18 cellular contexts compared by ENCODE assay signal in the genomic region with DNA sequence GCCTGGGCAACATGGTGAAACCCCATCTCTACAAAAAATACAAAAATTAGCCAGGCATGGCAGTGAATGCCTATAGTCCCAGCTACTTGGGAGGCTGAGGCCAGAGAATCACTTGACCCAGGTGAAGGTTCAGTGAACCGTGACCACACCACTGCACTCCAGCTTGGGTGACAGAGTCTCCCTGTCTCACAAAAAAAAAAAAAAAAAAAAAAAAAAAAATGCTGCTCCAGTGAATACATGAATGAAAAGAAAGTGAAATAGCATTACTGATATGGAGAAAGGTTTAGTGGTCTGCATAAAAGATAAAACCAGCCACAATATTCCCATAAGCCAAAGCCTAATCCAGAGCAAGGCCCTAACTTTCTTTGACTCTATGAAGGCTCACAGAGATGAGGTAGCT. TPM values are rescaled to one million over a fixed set of nuclear protein-coding genes. Genes with fewer than 3 reads are reported as not detected.
A peak's percentile ranks its signal among the peaks of the same experiment; 100 is the strongest.
DNase-seq lines count a peak whose midpoint lies in the region; ATAC-seq and TF ChIP-seq lines count a peak whose summit lies in the region.
"Had no signal": no experiment of that assay in that cellular context is flagged by ENCODE, and none has a peak within 500 bp of the region (broad histone marks: within the 10 kb centered on the region; RNA-seq: fewer than 3 reads in every experiment).

No MANE protein-coding gene starts in this region.

- H3K9ac ChIP-seq in OCI-LY1 (ENCODE audit: low read length), result no peak overlapping the region

- H3K9me3 Mint-ChIP-seq in activated CD4-positive, alpha-beta T cell treated with anti-CD3 and anti-CD28 coated beads, Interleukin-2, amount 10 ng/mL, durations not matched to agents 24 days and 14 days, result no peaks in the 10 kb centered on the region
- H3K9me3 Mint-ChIP-seq: CD14-positive monocyte had no signal

- peaks cover 13% of the 10 kb centered on the region for H3F3A ChIP-seq in OCI-LY1 (ENCODE audit: insufficient read depth, low read length)

- no peak overlapping the region for H2AFZ ChIP-seq in OCI-LY1 (ENCODE audit: low read length)

- H3K9me3 ChIP-seq in OCI-LY1 (ENCODE audit: low read length) (no peaks in the 10 kb centered on the region), esophagus squamous epithelium (no peaks in the 10 kb centered on the region)
- H3K9me3 ChIP-seq: left lung had no signal

- TF ChIP-seq POLR2A in esophagus squamous epithelium (IDR thresholded peaks at IDR 0.05), result no peak

- peaks cover 17% of the 10 kb centered on the region for H3K36me3 Mint-ChIP-seq in activated CD4-positive, alpha-beta T cell treated with anti-CD3 and anti-CD28 coated beads, Interleukin-2, amount 10 ng/mL, durations not matched to agents 24 days and 14 days (ENCODE audit: low read depth)

- H3K27me3 ChIP-seq in OCI-LY1 (ENCODE audit: insufficient read depth, low read length) (no peaks in the 10 kb centered on the region), esophagus squamous epithelium (no peaks in the 10 kb centered on the region)
- H3K27me3 ChIP-seq: left lung had no signal

- H3K4me1 ChIP-seq in OCI-LY1 (ENCODE audit: insufficient read depth, low read length, severe bottlenecking) (peaks cover 70% of the 10 kb centered on the region), esophagus squamous epithelium (peaks cover 0 to 11% (median 0%) of the 10 kb centered on the region in 3 donors)
- H3K4me1 ChIP-seq: left lung had no signal

- H3K27me3 Mint-ChIP-seq in activated CD4-positive, alpha-beta T cell treated with anti-CD3 and anti-CD28 coated beads, Interleukin-2, amount 10 ng/mL, durations not matched to agents 24 days and 14 days, result no peaks in the 10 kb centered on the region
- H3K27me3 Mint-ChIP-seq: T-helper 17 cell had no signal

- no peaks in the 10 kb centered on the region for H3K79me2 ChIP-seq in OCI-LY1 (ENCODE audit: insufficient read depth, low read length)

- H3K27ac Mint-ChIP-seq in activated CD4-positive, alpha-beta T cell treated with anti-CD3 and anti-CD28 coated beads, Interleukin-2, amount 10 ng/mL, durations not matched to agents 24 days and 14 days, result peak overlapping the region; percentile 30
- H3K27ac Mint-ChIP-seq: CD14-positive monocyte had no signal

- ATAC-seq in GM21786 (IDR thresholded peaks at IDR 0.05; ENCODE audit: unreplicated experiment) (peak; percentile 57), HG02798 (IDR thresholded peaks at IDR 0.05; ENCODE audit: poor library complexity, unreplicated experiment) (no peak), left colon (no peak)
- ATAC-seq: left lung, T-helper 17 cell had no signal

- DNase-seq in activated CD4-positive, alpha-beta T cell treated with anti-CD3 and anti-CD28 coated beads, Interleukin-2, amount 10 ng/mL, durations not matched to agents 24 days and 14 days, result no peak
- no peak for DNase-seq in activated CD4-positive, alpha-beta T cell treated with anti-CD3 and anti-CD28 coated beads for 48 hours
- no peak for DNase-seq in left colon
- DNase-seq in NCI-H345 treated with DMSO at 0.1 percent for 48 hours (lab: John Stamatoyannopoulos, UW; ENCODE audit: unreplicated experiment), result no peak
- DNase-seq in esophagus squamous epithelium (lab: John Stamatoyannopoulos, UW), result no peak
- DNase-seq: activated effector memory CD4-positive, alpha-beta T cell treated with anti-CD3 and anti-CD28 coated beads, Interleukin-2, amount 50 U/mL, for 16 hours; caudate nucleus; DMS 273 treated with DMSO at 0.1 percent for 48 hours; erythroblast; left lung; midbrain; NCI-H526; stimulated activated CD4-positive, alpha-beta T cell treated with anti-CD3 and anti-CD28 coated beads, Interleukin-12 subunit alpha, Interleukin-12 subunit beta, amount 100 ng/mL, for 4 hours; T-helper 17 cell had no signal

- WGBS in esophagus squamous epithelium, 2 donors, result 71 to 91% methylated on average over 1 of the region's 1 CpG

- no peaks in the 10 kb centered on the region for H3K9me2 ChIP-seq in OCI-LY1 (ENCODE audit: low read depth, low read length)

- H3K4me3 ChIP-seq in OCI-LY1 (ENCODE audit: low read depth, low read length, poor library complexity, severe bottlenecking) (no peak overlapping the region), esophagus squamous epithelium (no peak overlapping the region)
- H3K4me3 ChIP-seq: left lung had no signal

- no peak for TF ChIP-seq CTCF in OCI-LY1 (IDR thresholded peaks at IDR 0.05; ENCODE audit: low read length)
- no peak for TF ChIP-seq CTCF in esophagus squamous epithelium (IDR thresholded peaks at IDR 0.05)

- H4K20me1 ChIP-seq in OCI-LY1 (ENCODE audit: insufficient read depth, low read length), result no peaks in the 10 kb centered on the region

- H3K36me3 ChIP-seq in OCI-LY1 (ENCODE audit: insufficient read depth, low read length) (no peaks in the 10 kb centered on the region), esophagus squamous epithelium (no peaks in the 10 kb centered on the region)
- H3K36me3 ChIP-seq: left lung had no signal

- intact Hi-C loops in activated CD4-positive, alpha-beta T cell treated with anti-CD3 and anti-CD28 coated beads, Interleukin-2, amount 10 ng/mL, durations not matched to agents 24 days and 14 days (cut with micrococcal nuclease), result no loop called here
- intact Hi-C loops in left colon (cut with DNase I, micrococcal nuclease) (no loop called here), esophagus squamous epithelium (cut with DNase I) (no loop called here)

- H3K27ac ChIP-seq in OCI-LY1 (ENCODE audit: low read depth, low read length, poor library complexity, severe bottlenecking) (peak overlapping the region; percentile 75), esophagus squamous epithelium (no peak overlapping the region)
- H3K27ac ChIP-seq: left lung had no signal

- H3K4me1 Mint-ChIP-seq in activated CD4-positive, alpha-beta T cell treated with anti-CD3 and anti-CD28 coated beads, Interleukin-2, amount 10 ng/mL, durations not matched to agents 24 days and 14 days, result peaks cover 33% of the 10 kb centered on the region

- no peak overlapping the region for H3K4me3 Mint-ChIP-seq in activated CD4-positive, alpha-beta T cell treated with anti-CD3 and anti-CD28 coated beads, Interleukin-2, amount 10 ng/mL, durations not matched to agents 24 days and 14 days
- H3K4me3 Mint-ChIP-seq: CD14-positive monocyte, T-helper 17 cell had no signal

- H3K4me2 ChIP-seq in OCI-LY1 (ENCODE audit: low read length), result peak overlapping the region; percentile 7; the same call in 1 of the 2 replicates

RNA-seq across cellular contexts. Expression of a gene that starts 44.5 kb away (rescaled TPM):
- 33.1 and 42.9 TPM in 2 replicates for total RNA-seq in activated CD4-positive, alpha-beta T cell treated with anti-CD3 and anti-CD28 coated beads, Interleukin-2, amount 10 ng/mL, durations not matched to agents 24 days and 14 days
- total RNA-seq in left colon, result 10 to 100 TPM; 17.0 to 18.0 TPM
- 10 to 100 TPM; 17.9 to 51.4 (median 35.4) TPM for total RNA-seq in esophagus squamous epithelium

RNA-seq across cellular contexts. Expression of a gene that starts 44.7 kb away (rescaled TPM):
- total RNA-seq in activated CD4-positive, alpha-beta T cell treated with anti-CD3 and anti-CD28 coated beads, Interleukin-2, amount 10 ng/mL, durations not matched to agents 24 days and 14 days, result 27.3 and 27.4 TPM in 2 replicates
- total RNA-seq in left colon (10 to 100 TPM; 10.7 to 15.6 TPM), esophagus squamous epithelium (10 to 100 TPM in 2 of 4 donors, 1 to 10 TPM in 2; 8.3 to 18.1 (median 13.0) TPM)
